ENCODE assay signal across 11 cellular contexts in the genomic region with DNA sequence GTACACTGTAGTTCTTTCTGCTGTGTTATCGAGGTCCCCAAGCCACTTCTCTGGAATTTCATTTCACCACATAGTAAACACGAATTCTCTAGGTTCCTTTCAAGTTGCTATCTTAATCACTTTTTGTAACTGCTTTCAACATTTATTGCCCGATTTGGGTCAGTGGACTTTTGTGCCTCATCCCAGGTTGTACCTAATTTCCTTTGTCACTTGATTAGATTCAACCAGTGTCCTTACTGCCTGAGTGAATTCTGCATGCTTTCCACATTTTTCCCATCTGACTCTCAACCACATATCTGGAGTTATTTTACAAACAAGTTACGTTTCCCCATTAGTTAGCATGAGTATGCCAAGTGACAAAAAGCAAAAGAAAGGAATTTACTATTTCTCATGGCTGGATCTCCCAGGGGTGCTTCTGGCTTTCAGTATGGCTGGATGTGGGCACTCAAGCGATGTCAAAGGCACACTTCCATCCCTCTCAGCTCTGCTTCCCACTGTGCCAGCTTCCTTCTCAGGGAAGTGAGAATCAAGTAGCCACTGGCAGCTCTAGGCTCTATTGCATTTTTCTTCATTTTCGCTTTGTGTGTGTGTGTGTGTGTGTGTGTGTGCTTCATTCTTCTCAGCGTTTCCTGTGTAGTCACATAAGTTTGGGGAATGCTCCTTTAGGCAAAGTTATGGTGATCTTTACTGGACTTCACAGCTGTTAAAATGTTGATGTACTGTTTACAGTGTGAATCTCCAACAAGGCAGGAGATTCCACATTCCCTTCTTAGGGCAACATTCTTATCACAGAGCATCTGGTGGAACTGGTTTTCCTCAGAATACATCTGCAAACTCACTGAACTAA.
DNase-seq lines count a peak whose midpoint lies in the region; ATAC-seq, FAIRE-seq and TF ChIP-seq lines count a peak whose summit lies in the region.
"Had no signal": no experiment of that assay in that cellular context is flagged by ENCODE, and none has a peak within 500 bp of the region (broad histone marks: within the 10 kb centered on the region; RNA-seq: fewer than 3 reads in every experiment).

No MANE protein-coding gene starts in this region.

- ATAC-seq in WTC11: peak; percentile 6
- ATAC-seq: Panc1 had no signal

- H3K27ac Mint-ChIP-seq in WTC11: peak overlapping the region; percentile 94

- peaks cover 8% of the 10 kb centered on the region; the same call in 1 of the 2 replicates for H3K27me3 Mint-ChIP-seq in WTC11 (ENCODE audit: low read depth)

- H3K4me1 ChIP-seq in tibial artery (peaks cover 0 to 67% (median 38%) of the 10 kb centered on the region in 4 donors), small intestine (ENCODE audit: control insufficient read depth in 2 of 2, insufficient read depth in 1 of 2, low read depth in 1 of 2, low read length in 1 of 2) (no peaks in the 10 kb centered on the region)
- H3K4me1 ChIP-seq: colonic mucosa had no signal

- H3K27ac ChIP-seq in tibial artery (peak overlapping the region; percentile 13 to 32), small intestine (ENCODE audit: low read depth in 1 of 2, low read length in 1 of 2) (no peak overlapping the region)
- H3K27ac ChIP-seq: colonic mucosa, KMS-11 had no signal

- DNase-seq in NCI-H510A treated with DMSO at 0.1 percent for 48 hours (lab: John Stamatoyannopoulos, UW) (peak; percentile 53), NCI-H510A (lab: John Stamatoyannopoulos, UW) (no peak), WTC11 (ENCODE audit: low spot score) (no peak), glomerular visceral epithelial cell (ENCODE audit: extremely low spot score) (peak; percentile 92), tibial artery (no peak), NCI-H345 (lab: John Stamatoyannopoulos, UW) (no peak), globus pallidus (ENCODE audit: low spot score) (no peak), small intestine (no peak)
- DNase-seq: colonic mucosa had no signal

- H3K4me3 ChIP-seq in tibial artery (no peak overlapping the region), small intestine (ENCODE audit: low read depth in 1 of 2, low read length in 2 of 2) (no peak overlapping the region)
- H3K4me3 ChIP-seq: colonic mucosa had no signal

- POLR2A ChIA-PET in WTC11 (lab: Charles Lee): interaction anchor here (1.2 to 1.5 kb wide), 2 partner anchors 9 to 31 kb away, joined by 5 read pairs; no protein-coding TSS in a partner anchor

- H3K9me3 Mint-ChIP-seq in WTC11: no peaks in the 10 kb centered on the region

- peaks cover 0 to 6% (median 6%) of the 10 kb centered on the region in 3 donors for H3K36me3 ChIP-seq in tibial artery
- no peaks in the 10 kb centered on the region for H3K36me3 ChIP-seq in small intestine (ENCODE audit: control insufficient read depth in 2 of 2, insufficient read depth in 2 of 2, low read length in 2 of 2)
- H3K36me3 ChIP-seq: colonic mucosa had no signal

- H3K4me1 Mint-ChIP-seq in WTC11: peaks cover 81% of the 10 kb centered on the region

- H3K9me3 ChIP-seq in tibial artery (no peaks in the 10 kb centered on the region), small intestine (ENCODE audit: control insufficient read depth, low read depth) (no peaks in the 10 kb centered on the region)
- H3K9me3 ChIP-seq: colonic mucosa had no signal

- H3K36me3 Mint-ChIP-seq in WTC11: no peaks in the 10 kb centered on the region

- CTCF ChIA-PET in WTC11 (lab: Charles Lee): interaction anchor here (0.9 to 1.1 kb wide), 2 partner anchors 54 to 78 kb away, joined by 3 to 7 read pairs; no protein-coding TSS in a partner anchor

- 25 to 44% (median 36%) methylated on average over 7 of the region's 7 CpGs for WGBS in small intestine, 3 donors

- peak overlapping the region; percentile 41 for H3K4me3 Mint-ChIP-seq in WTC11

- no peak for TF ChIP-seq CTCF in WTC11 (IDR thresholded peaks at IDR 0.05)
- no peak for TF ChIP-seq CTCF in tibial artery (IDR thresholded peaks at IDR 0.05)

- no peaks in the 10 kb centered on the region for H3K27me3 ChIP-seq in tibial artery
- no peaks in the 10 kb centered on the region for H3K27me3 ChIP-seq in small intestine (ENCODE audit: control insufficient read depth in 2 of 2, insufficient read depth in 2 of 2, low read length in 2 of 2)
- H3K27me3 ChIP-seq: colonic mucosa had no signal

- intact Hi-C loops in tibial artery (cut with DNase I; ENCODE audit: low total_unique reads): no loop called here

- FAIRE-seq in small intestine (lab: Jason Lieb, UNC): no peak

TF ChIP-seq in WTC11, 78 proteins besides CTCF, POLR2A, EP300 and RAD21:
- TF ChIP-seq, protein P1, sequence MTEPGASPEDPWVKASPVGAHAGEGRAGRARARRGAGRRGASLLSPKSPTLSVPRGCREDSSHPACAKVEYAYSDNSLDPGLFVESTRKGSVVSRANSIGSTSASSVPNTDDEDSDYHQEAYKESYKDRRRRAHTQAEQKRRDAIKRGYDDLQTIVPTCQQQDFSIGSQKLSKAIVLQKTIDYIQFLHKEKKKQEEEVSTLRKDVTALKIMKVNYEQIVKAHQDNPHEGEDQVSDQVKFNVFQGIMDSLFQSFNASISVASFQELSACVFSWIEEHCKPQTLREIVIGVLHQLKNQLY (CRISPR knock-in tag; IDR thresholded peaks at IDR 0.05): no peak
- TF ChIP-seq ETV6 (CRISPR knock-in tag; IDR thresholded peaks at IDR 0.05): peak; percentile 66
- TF ChIP-seq, protein P2, sequence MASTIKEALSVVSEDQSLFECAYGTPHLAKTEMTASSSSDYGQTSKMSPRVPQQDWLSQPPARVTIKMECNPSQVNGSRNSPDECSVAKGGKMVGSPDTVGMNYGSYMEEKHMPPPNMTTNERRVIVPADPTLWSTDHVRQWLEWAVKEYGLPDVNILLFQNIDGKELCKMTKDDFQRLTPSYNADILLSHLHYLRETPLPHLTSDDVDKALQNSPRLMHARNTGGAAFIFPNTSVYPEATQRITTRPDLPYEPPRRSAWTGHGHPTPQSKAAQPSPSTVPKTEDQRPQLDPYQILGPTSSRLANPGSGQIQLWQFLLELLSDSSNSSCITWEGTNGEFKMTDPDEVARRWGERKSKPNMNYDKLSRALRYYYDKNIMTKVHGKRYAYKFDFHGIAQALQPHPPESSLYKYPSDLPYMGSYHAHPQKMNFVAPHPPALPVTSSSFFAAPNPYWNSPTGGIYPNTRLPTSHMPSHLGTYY (CRISPR knock-in tag; IDR thresholded peaks at IDR 0.05): no peak

Comparison
In these comparisons a context has a peak if more than half of its experiments do, and no peak if none do; other contexts are left out.
1. DNase-seq: peak in NCI-H510A treated with DMSO at 0.1 percent for 48 hours (single experiment) and glomerular visceral epithelial cell (single experiment); none in NCI-H510A (single experiment), WTC11 (single experiment), tibial artery (0 of 2), NCI-H345 (single experiment), globus pallidus (single experiment) and small intestine (single experiment).
2. H3K27ac ChIP-seq: peak in tibial artery (2 of 2); none in small intestine (0 of 2).